8 cellular contexts compared by ENCODE assay signal in genomic region chr15:99631256-99631655, GRCh38.
DNase-seq lines count a peak whose midpoint lies in the region; ATAC-seq and TF ChIP-seq lines count a peak whose summit lies in the region.

No MANE protein-coding gene starts in this region.

- H3K4me1 ChIP-seq in prostate gland (replicated peaks), result no peaks in the 10 kb centered on the region

- no peak for TF ChIP-seq POLR2A in prostate gland (IDR thresholded peaks at IDR 0.05)

- peak overlapping the region; percentile 3; the same call in 1 of the 2 replicates for H3K4me3 ChIP-seq in SK-N-MC
- no peak overlapping the region for H3K4me3 ChIP-seq in prostate gland

- WGBS in prostate gland, result 13% methylated on average over 2 of the region's 2 CpGs

- H3K36me3 ChIP-seq in SK-N-MC (ENCODE audit: insufficient read depth, low read length) (peaks cover 25% of the 10 kb centered on the region), prostate gland (no peaks in the 10 kb centered on the region)

- intact Hi-C loops in left colon (cut with DNase I, micrococcal nuclease) (no loop called here), posterior cingulate gyrus (cut with DNase I) (no loop called here), prostate gland (cut with DNase I) (no loop called here)

- H3K9ac ChIP-seq in SK-N-MC (ENCODE audit: insufficient read length), result no peak overlapping the region

- DNase-seq in SK-N-MC (ENCODE audit: low read depth, low spot score) (peak; percentile 68), pons (ENCODE audit: low spot score) (peak; percentile 62), left colon (no peak), posterior cingulate gyrus (no peak), prostate gland (ENCODE audit: low spot score) (no peak)
- no peak for DNase-seq in stimulated activated CD4-positive, alpha-beta T cell treated with anti-CD3 and anti-CD28 coated beads, Interleukin-2, amount 100 ng/mL, for 24 hours

- no peak for TF ChIP-seq CTCF in prostate gland (IDR thresholded peaks at IDR 0.05)

- H3K27me3 ChIP-seq in prostate gland (replicated peaks; ENCODE audit: insufficient read depth), result no peaks in the 10 kb centered on the region

- peak overlapping the region; percentile 15; the same call in 1 of the 2 replicates for H3K27ac ChIP-seq in SK-N-MC
- no peak overlapping the region for H3K27ac ChIP-seq in prostate gland

- H3K9me3 ChIP-seq in SK-N-MC (ENCODE audit: low read depth, low read length), result no peaks in the 10 kb centered on the region
- H3K9me3 ChIP-seq in prostate gland, result no peaks in the 10 kb centered on the region

- ATAC-seq in GM19025 (IDR thresholded peaks at IDR 0.05; ENCODE audit: low read depth, unreplicated experiment) (peak; percentile 87), HG02943 (IDR thresholded peaks at IDR 0.05; ENCODE audit: low read depth, unreplicated experiment) (peak; percentile 88), left colon (no peak)

Comparison
In these comparisons a context has a peak if more than half of its experiments do, and no peak if none do; other contexts are left out.
1. DNase-seq: peak in SK-N-MC (single experiment) and pons (single experiment); none in left colon (0 of 2), posterior cingulate gyrus (0 of 10), stimulated activated CD4-positive, alpha-beta T cell treated with anti-CD3 and anti-CD28 coated beads, Interleukin-2, amount 100 ng/mL, for 24 hours (0 of 2) and prostate gland (single experiment).